Comparison of ENCODE assay signal across 21 cellular contexts in the genomic region with DNA sequence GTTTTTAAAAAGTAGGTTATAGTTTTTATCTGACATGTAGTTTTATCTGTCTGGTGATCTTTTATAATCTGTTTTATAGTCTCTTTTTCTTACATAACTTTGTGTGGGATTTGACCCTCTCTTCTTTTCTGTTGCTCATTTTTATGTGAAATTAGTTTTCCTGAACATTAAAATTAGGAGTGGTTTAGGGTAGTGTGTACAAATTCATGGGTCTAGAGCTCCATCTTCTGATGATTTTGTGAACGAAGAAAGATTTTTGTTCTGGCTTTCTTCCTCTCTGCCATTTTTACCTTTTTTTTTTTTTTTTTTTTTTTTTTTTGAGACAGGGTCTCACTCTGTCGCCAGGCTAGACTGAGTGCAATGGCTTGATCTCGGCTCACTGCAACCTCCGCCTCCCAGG. TPM values are rescaled to one million over a fixed set of nuclear protein-coding genes. Genes with fewer than 3 reads are reported as not detected.
DNase-seq lines count a peak whose midpoint lies in the region; ATAC-seq, FAIRE-seq and TF ChIP-seq lines count a peak whose summit lies in the region.
"Had no signal": no experiment of that assay in that cellular context is flagged by ENCODE, and none has a peak within 500 bp of the region (broad histone marks: within the 10 kb centered on the region; RNA-seq: fewer than 3 reads in every experiment).

No MANE protein-coding gene starts in this region.

- H4K5ac ChIP-seq in IMR-90 (ENCODE audit: low read depth, low read length): no peak overlapping the region

- no peak overlapping the region for H3K27ac ChIP-seq in IMR-90 (ENCODE audit: insufficient read depth, low read length)
- H3K27ac ChIP-seq in PC-9: no peak overlapping the region
- no peak overlapping the region for H3K27ac ChIP-seq in CD8-positive, alpha-beta memory T cell (ENCODE audit: low read depth, low read length)
- H3K27ac ChIP-seq: heart left ventricle had no signal

- no peaks in the 10 kb centered on the region for H3F3A ChIP-seq in PC-9 (ENCODE audit: insufficient read depth, low read depth)

- H3K27ac Mint-ChIP-seq in CD8-positive, alpha-beta memory T cell: peak overlapping the region in 2 of 8 donors; percentile 36 to 52
- no peak overlapping the region for H3K27ac Mint-ChIP-seq in nephron progenitor cell
- H3K27ac Mint-ChIP-seq: type B pancreatic cell had no signal

- no peaks in the 10 kb centered on the region for H3K4me1 ChIP-seq in IMR-90 (ENCODE audit: control insufficient read depth, insufficient read depth, low read length)
- H3K4me1 ChIP-seq in PC-9 (replicated peaks; ENCODE audit: insufficient read depth): no peaks in the 10 kb centered on the region
- H3K4me1 ChIP-seq in CD8-positive, alpha-beta memory T cell (ENCODE audit: insufficient read depth, low read length): no peaks in the 10 kb centered on the region
- H3K4me1 ChIP-seq: heart left ventricle had no signal

- H2BK15ac ChIP-seq in IMR-90 (ENCODE audit: low read depth, low read length): no peak overlapping the region

- H3K79me1 ChIP-seq in IMR-90 (ENCODE audit: low read depth in 1 of 2, low read length in 2 of 2): no peaks in the 10 kb centered on the region

- peak; percentile 5 for DNase-seq in IMR-90
- DNase-seq in PC-9: no peak
- peak; percentile 24 to 54 for DNase-seq in erythroblast (lab: John Stamatoyannopoulos, UW)
- no peak for DNase-seq in MG63
- DNase-seq in CD1c-positive myeloid dendritic cell (ENCODE audit: extremely low spot score): no peak
- DNase-seq in CD8-positive, alpha-beta memory T cell: no peak
- DNase-seq in nephron progenitor cell: no peak
- DNase-seq: activated CD4-positive, alpha-beta T cell treated with anti-CD3 and anti-CD28 coated beads for 1 hour; activated naive CD4-positive, alpha-beta T cell; activated T-cell treated with anti-CD3 and anti-CD28 coated beads, Interleukin-2, amount 50 U/mL, for 1 hour; DMS79; heart left ventricle; NCI-H1105; NCI-H2081; NCI-H510A treated with DMSO at 0.1 percent for 48 hours had no signal

- no peak overlapping the region for H3K18ac ChIP-seq in IMR-90 (ENCODE audit: low read depth, low read length)

- H3K9ac ChIP-seq in IMR-90 (ENCODE audit: low read depth, low read length): no peak overlapping the region

- TF ChIP-seq POLR2A in IMR-90 (IDR thresholded peaks at IDR 0.05; ENCODE audit: low read depth, low read length): no peak
- no peak for TF ChIP-seq POLR2A in erythroblast (IDR thresholded peaks at IDR 0.05; ENCODE audit: low read length)

- H2AK5ac ChIP-seq in IMR-90 (ENCODE audit: low read depth, low read length): no peak overlapping the region

- no peaks in the 10 kb centered on the region for H3K79me2 ChIP-seq in PC-9 (ENCODE audit: low read depth)

- peaks cover 6 to 55% (median 17%) of the 10 kb centered on the region in 3 donors for H3K36me3 Mint-ChIP-seq in CD8-positive, alpha-beta memory T cell
- H3K36me3 Mint-ChIP-seq in nephron progenitor cell (ENCODE audit: low read depth): peaks cover 47% of the 10 kb centered on the region

- H3K9me3 Mint-ChIP-seq in CD8-positive, alpha-beta memory T cell: no peaks in the 10 kb centered on the region
- H3K9me3 Mint-ChIP-seq in nephron progenitor cell: no peaks in the 10 kb centered on the region
- H3K9me3 Mint-ChIP-seq: neural crest cell, type B pancreatic cell had no signal

- peaks cover 10% of the 10 kb centered on the region for H3K36me3 ChIP-seq in IMR-90 (ENCODE audit: control insufficient read depth, insufficient read depth, low read length)
- H3K36me3 ChIP-seq in PC-9 (ENCODE audit: low read depth): no peaks in the 10 kb centered on the region
- peaks cover 17% of the 10 kb centered on the region for H3K36me3 ChIP-seq in MG63
- H3K36me3 ChIP-seq in CD8-positive, alpha-beta memory T cell (ENCODE audit: insufficient read depth, low read length): peaks cover 5% of the 10 kb centered on the region

- H2AFZ ChIP-seq in IMR-90 (replicated peaks; ENCODE audit: low read length, poor library complexity) (no peak overlapping the region), PC-9 (no peak overlapping the region)

- peaks cover 4% of the 10 kb centered on the region; the same call in 1 of the 2 replicates for H3K9me1 ChIP-seq in IMR-90 (ENCODE audit: insufficient read depth, low read length)

- 0 out of 2 replicates have a peak, but pooled peaks have one; percentile 16 for TF ChIP-seq CTCF in IMR-90 (conservative IDR thresholded peaks at IDR 0.05; ENCODE audit: low read depth, low read length)
- peak; percentile 36; the same call in 1 of the 2 replicates for TF ChIP-seq CTCF in PC-9 (conservative IDR thresholded peaks at IDR 0.05)
- no peak for TF ChIP-seq CTCF in nephron progenitor cell (IDR thresholded peaks at IDR 0.05)

- no peak overlapping the region for H3K56ac ChIP-seq in IMR-90 (ENCODE audit: extremely low read depth, insufficient read depth, low read length)

- ATAC-seq in IMR-90 (ENCODE audit: low read depth): no peak
- ATAC-seq: heart left ventricle, left lobe of liver, sciatic nerve had no signal

- H3K23ac ChIP-seq in IMR-90 (ENCODE audit: low read depth, low read length): no peak overlapping the region

- H4K20me1 ChIP-seq in IMR-90 (ENCODE audit: insufficient read depth, low read length): no peaks in the 10 kb centered on the region
- no peaks in the 10 kb centered on the region for H4K20me1 ChIP-seq in PC-9 (ENCODE audit: insufficient read depth)

- TF ChIP-seq RAD21 in IMR-90 (IDR thresholded peaks at IDR 0.05; ENCODE audit: low read length): peak; percentile 20; the same call in 1 of the 2 replicates

- H2BK20ac ChIP-seq in IMR-90 (ENCODE audit: low read depth, low read length): no peak overlapping the region

- no peak overlapping the region for H2AK9ac ChIP-seq in IMR-90 (replicated peaks; ENCODE audit: low read depth, low read length, poor library complexity)

- H3K4me1 Mint-ChIP-seq in CD8-positive, alpha-beta memory T cell: peaks cover 0 to 5% (median 5%) of the 10 kb centered on the region in 3 donors
- H3K4me1 Mint-ChIP-seq in nephron progenitor cell: no peaks in the 10 kb centered on the region
- H3K4me1 Mint-ChIP-seq: neural crest cell had no signal

- H3K4ac ChIP-seq in IMR-90 (ENCODE audit: low read depth, low read length): no peak overlapping the region

- no peaks in the 10 kb centered on the region for H3K27me3 Mint-ChIP-seq in CD8-positive, alpha-beta memory T cell
- H3K27me3 Mint-ChIP-seq in nephron progenitor cell (ENCODE audit: low read depth, poor library complexity): no peaks in the 10 kb centered on the region
- H3K27me3 Mint-ChIP-seq: type B pancreatic cell had no signal

- BruUV-seq in IMR-90 (replicated peaks; lab: Mats Ljungman, UMichigan) (no TSS peak), PC-9 (replicated peaks; lab: Mats Ljungman, UMichigan) (no TSS peak)

- H3K4me2 ChIP-seq in IMR-90 (ENCODE audit: low read depth, low read length) (no peak overlapping the region), PC-9 (no peak overlapping the region)

- no CpG with 5 or more reads among the region's 4 CpGs for WGBS in IMR-90 (ENCODE audit: extremely low coverage in 2 of 2, insufficient read length in 1 of 2), 2 experiments

- H2BK5ac ChIP-seq in IMR-90 (ENCODE audit: low read depth, low read length, poor library complexity, severe bottlenecking): no peak overlapping the region

- no peak overlapping the region for H3K14ac ChIP-seq in IMR-90 (replicated peaks; ENCODE audit: low read depth, low read length)

- peak; percentile 91 for FAIRE-seq in G401.6 (lab: Jason Lieb, UNC)
- FAIRE-seq: H1 had no signal

- H3K4me3 ChIP-seq in IMR-90 (ENCODE audit: insufficient read depth, low read depth, low read length) (no peak overlapping the region), PC-9 (no peak overlapping the region), MG63 (no peak overlapping the region)
- no peak overlapping the region for H3K4me3 ChIP-seq in CD8-positive, alpha-beta memory T cell (ENCODE audit: low read length)
- H3K4me3 ChIP-seq: heart left ventricle had no signal

- no peak overlapping the region for H4K91ac ChIP-seq in IMR-90 (ENCODE audit: insufficient read depth, low read depth, low read length)

- H3K27me3 ChIP-seq in IMR-90 (ENCODE audit: control insufficient read depth, insufficient read depth, low read length) (no peaks in the 10 kb centered on the region), PC-9 (ENCODE audit: insufficient read depth, low read depth) (no peaks in the 10 kb centered on the region), MG63 (no peaks in the 10 kb centered on the region)
- no peaks in the 10 kb centered on the region for H3K27me3 ChIP-seq in CD8-positive, alpha-beta memory T cell (ENCODE audit: insufficient read depth, low read length, poor library complexity, severe bottlenecking)
- H3K27me3 ChIP-seq: heart left ventricle had no signal

- H2BK120ac ChIP-seq in IMR-90 (ENCODE audit: low read depth, low read length): no peak overlapping the region

- intact Hi-C loops in IMR-90 (cut with micrococcal nuclease) (no loop called here), PC-9 (cut with micrococcal nuclease; ENCODE audit: unreplicated experiment) (no loop called here)

- H3K9me2 ChIP-seq in PC-9 (ENCODE audit: insufficient read depth): no peaks in the 10 kb centered on the region

- in situ Hi-C loops in IMR-90 (cut with MboI; ENCODE audit: low sequenced_read_pairs): no loop called here

- dilution Hi-C loops in IMR-90 (cut with HindIII; ENCODE audit: low sequenced_read_pairs, unreplicated experiment): no loop called here

- H3K9me3 ChIP-seq in IMR-90 (ENCODE audit: control insufficient read depth, insufficient read depth, low read length) (no peaks in the 10 kb centered on the region), PC-9 (ENCODE audit: insufficient read depth, low read depth) (no peaks in the 10 kb centered on the region), MG63 (no peaks in the 10 kb centered on the region)
- H3K9me3 ChIP-seq in CD8-positive, alpha-beta memory T cell (ENCODE audit: low read length): no peaks in the 10 kb centered on the region

- POLR2A ChIA-PET in IMR-90 (lab: Charles Lee; ENCODE audit: unreplicated experiment): interaction anchor here (0.6 kb wide), 1 partner anchor 388 kb away, joined by 9 read pairs; no protein-coding TSS in a partner anchor
- POLR2A ChIA-PET in PC-9 (lab: Charles Lee; ENCODE audit: unreplicated experiment): no interaction called here
- POLR2A ChIA-PET in CD8-positive, alpha-beta memory T cell (lab: Charles Lee): no interaction called here

- CTCF ChIA-PET in IMR-90 (lab: Yijun Ruan, JAX): interaction anchor here (0.7 kb wide), 2 partner anchors 25 to 1766 kb away, joined by 3 to 7 read pairs; no protein-coding TSS in a partner anchor
- CTCF ChIA-PET in PC-9 (lab: Charles Lee): interaction anchor here (0.6 to 0.7 kb wide), 2 partner anchors 12 to 328 kb away, joined by 3 to 13 read pairs; no protein-coding TSS in a partner anchor
- CTCF ChIA-PET in CD8-positive, alpha-beta memory T cell (lab: Charles Lee): no interaction called here

- H4K8ac ChIP-seq in IMR-90 (ENCODE audit: low read depth in 2 of 2, low read length in 2 of 2): no peak overlapping the region

- H3K4me3 Mint-ChIP-seq in CD8-positive, alpha-beta memory T cell: no peak overlapping the region
- no peak overlapping the region for H3K4me3 Mint-ChIP-seq in nephron progenitor cell
- H3K4me3 Mint-ChIP-seq: neural crest cell, type B pancreatic cell had no signal

RNA-seq across cellular contexts. Expression of a gene that starts 46.6 kb away (rescaled TPM):
- total RNA-seq in IMR-90 (2012; rRNA removed): 23.8 and 33.1 TPM in 2 replicates
- polyA plus RNA-seq in IMR-90 (2012; rRNA removed): 8.2 and 9.8 TPM in 2 replicates
- 2.1 and 3.2 TPM in 2 replicates for polyA plus RNA-seq in IMR-90 (2012; cell fraction: cytosol; rRNA removed)
- polyA plus RNA-seq in IMR-90 (2012; cell fraction: nucleus; rRNA removed; ENCODE audit: low replicate concordance): 1.5 and 8.6 TPM in 2 replicates
- 18.5 and 25.7 TPM in 2 replicates for total RNA-seq in PC-9 (2021)
- total RNA-seq in MG63 (2014; rRNA removed; shearing (Covaris generic); ENCODE audit: low replicate concordance): 20.7 and 31.7 TPM in 2 replicates
- total RNA-seq in CD8-positive, alpha-beta memory T cell: 10 to 100 TPM; 29.5 to 29.6 TPM
- 8.8 TPM for polyA plus RNA-seq in CD8-positive, alpha-beta memory T cell

RNA-seq across cellular contexts. Expression of a gene that starts 52.4 kb away (rescaled TPM):
- total RNA-seq in IMR-90 (2012; rRNA removed) (not detected in 2 replicates), PC-9 (2021) (not detected in 2 replicates)
- not detected in 2 replicates for polyA plus RNA-seq in IMR-90 (2012; rRNA removed)
- not detected in 2 replicates for polyA plus RNA-seq in IMR-90 (2012; cell fraction: cytosol; rRNA removed)
- not detected in 2 replicates for polyA plus RNA-seq in IMR-90 (2012; cell fraction: nucleus; rRNA removed; ENCODE audit: low replicate concordance)
- not detected in 2 replicates for total RNA-seq in MG63 (2014; rRNA removed; shearing (Covaris generic); ENCODE audit: low replicate concordance)
- under 1 TPM; 0.07 to 0.16 TPM for total RNA-seq in CD8-positive, alpha-beta memory T cell
- not detected for polyA plus RNA-seq in CD8-positive, alpha-beta memory T cell
- total RNA-seq: H1, neural crest cell had no signal
- polyA plus RNA-seq: H1 had no signal

Comparison
In these comparisons a context has a peak if more than half of its experiments do, and no peak if none do; other contexts are left out.
1. DNase-seq: peak in IMR-90 (single experiment) and erythroblast (2 of 2); none in PC-9 (0 of 2), MG63 (single experiment), CD1c-positive myeloid dendritic cell (single experiment), CD8-positive, alpha-beta memory T cell (0 of 5) and nephron progenitor cell (single experiment).